ENCODE assay signal across 1 cellular context in genomic region chr1:91621360-91621759, GRCh38.
TF ChIP-seq lines count a peak whose summit lies in the region.

No MANE protein-coding gene starts in this region.

TF ChIP-seq in A549, 52 proteins besides CTCF, POLR2A, EP300 and RAD21 (continued from another document):
- TF ChIP-seq, protein P1, sequence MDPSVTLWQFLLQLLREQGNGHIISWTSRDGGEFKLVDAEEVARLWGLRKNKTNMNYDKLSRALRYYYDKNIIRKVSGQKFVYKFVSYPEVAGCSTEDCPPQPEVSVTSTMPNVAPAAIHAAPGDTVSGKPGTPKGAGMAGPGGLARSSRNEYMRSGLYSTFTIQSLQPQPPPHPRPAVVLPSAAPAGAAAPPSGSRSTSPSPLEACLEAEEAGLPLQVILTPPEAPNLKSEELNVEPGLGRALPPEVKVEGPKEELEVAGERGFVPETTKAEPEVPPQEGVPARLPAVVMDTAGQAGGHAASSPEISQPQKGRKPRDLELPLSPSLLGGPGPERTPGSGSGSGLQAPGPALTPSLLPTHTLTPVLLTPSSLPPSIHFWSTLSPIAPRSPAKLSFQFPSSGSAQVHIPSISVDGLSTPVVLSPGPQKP (IDR thresholded peaks at IDR 0.05; ENCODE audit: low read depth, low read length), result no peak
- TF ChIP-seq BHLHE40 (IDR thresholded peaks at IDR 0.05; ENCODE audit: low read depth, low read length), result no peak
- TF ChIP-seq, protein P2, sequence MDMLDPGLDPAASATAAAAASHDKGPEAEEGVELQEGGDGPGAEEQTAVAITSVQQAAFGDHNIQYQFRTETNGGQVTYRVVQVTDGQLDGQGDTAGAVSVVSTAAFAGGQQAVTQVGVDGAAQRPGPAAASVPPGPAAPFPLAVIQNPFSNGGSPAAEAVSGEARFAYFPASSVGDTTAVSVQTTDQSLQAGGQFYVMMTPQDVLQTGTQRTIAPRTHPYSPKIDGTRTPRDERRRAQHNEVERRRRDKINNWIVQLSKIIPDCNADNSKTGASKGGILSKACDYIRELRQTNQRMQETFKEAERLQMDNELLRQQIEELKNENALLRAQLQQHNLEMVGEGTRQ (IDR thresholded peaks at IDR 0.05), result 0 out of 2 replicates have a peak, but pooled peaks have one; percentile 18
- no peak for TF ChIP-seq NR3C1 (IDR thresholded peaks at IDR 0.05)
- no peak for TF ChIP-seq HOXB13 (CRISPR knock-in tag; IDR thresholded peaks at IDR 0.05; ENCODE audit: low read depth)
